Comparison of ENCODE assay signal across 8 cellular contexts in the genomic region with DNA sequence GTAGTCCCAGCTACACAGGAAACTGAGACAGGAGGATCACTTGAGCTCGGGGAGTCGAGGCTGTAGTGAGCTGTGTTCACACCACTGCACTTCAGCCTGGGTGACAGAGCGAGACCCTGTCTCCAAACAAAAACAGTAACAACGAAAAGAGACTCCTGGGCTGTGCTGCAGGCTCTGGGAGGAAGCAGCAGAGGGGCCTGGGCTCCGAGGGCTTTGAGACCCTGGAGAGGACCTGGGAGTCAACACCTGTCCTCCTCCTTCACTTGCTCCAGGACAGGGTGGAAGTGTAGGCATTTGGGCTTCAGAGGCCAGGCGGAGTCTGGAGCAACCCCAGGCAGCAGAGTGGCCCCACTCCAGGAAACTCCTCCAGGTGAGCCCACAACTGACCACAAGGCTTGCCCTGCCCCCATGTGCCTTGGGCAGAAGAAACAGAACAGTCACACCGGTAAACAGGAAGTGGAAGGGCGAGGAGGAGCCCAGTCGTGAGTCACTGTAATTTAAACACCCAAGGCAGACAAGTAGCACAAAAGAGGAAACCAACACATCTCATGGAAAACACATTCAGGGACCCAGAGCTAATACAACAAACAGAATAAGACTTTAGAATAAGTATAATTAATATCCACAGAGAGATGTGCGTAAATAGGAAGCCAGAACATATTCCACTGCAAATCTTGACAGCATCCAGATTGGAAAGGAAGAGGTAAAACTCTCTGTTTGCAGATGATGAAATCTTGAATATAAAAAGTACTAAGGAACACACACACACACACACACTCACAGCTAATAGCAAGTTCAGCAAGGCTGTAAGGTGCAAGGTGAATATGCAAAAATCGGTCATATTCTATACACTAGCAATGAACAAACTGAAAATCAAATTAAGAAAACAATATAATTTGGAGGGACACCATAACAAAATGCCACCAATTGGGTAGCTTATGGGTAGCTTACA. TPM values are rescaled to one million over a fixed set of nuclear protein-coding genes. Genes with fewer than 3 reads are reported as not detected.
DNase-seq lines count a peak whose midpoint lies in the region; ATAC-seq lines count a peak whose summit lies in the region.

No MANE protein-coding gene starts in this region.

- intact Hi-C loops in naive thymus-derived CD4-positive, alpha-beta T cell (cut with micrococcal nuclease), result loop anchor here (1.0 to 10.0 kb wide), 4 partner anchors 13 to 653 kb away; partner anchors contain the start of gene ZNF33B (in 1 of the 2)

- peaks cover 0 to 25% (median 4%) of the 10 kb centered on the region in 5 donors for H3K27me3 Mint-ChIP-seq in naive thymus-derived CD4-positive, alpha-beta T cell

- H3K27ac Mint-ChIP-seq in naive thymus-derived CD4-positive, alpha-beta T cell, result peak overlapping the region; percentile 62 to 94 (median 84)

- no peak overlapping the region for H3K27ac ChIP-seq in naive thymus-derived CD4-positive, alpha-beta T cell (ENCODE audit: low read depth, low read length)

- no peaks in the 10 kb centered on the region for H3K9me3 Mint-ChIP-seq in naive thymus-derived CD4-positive, alpha-beta T cell

- CTCF ChIA-PET in naive thymus-derived CD4-positive, alpha-beta T cell (lab: Charles Lee), result interaction anchor here (1.0 to 3.5 kb wide), 3 partner anchors 50 to 61 kb away, joined by 4 to 20 read pairs (median 5); no protein-coding TSS in a partner anchor

- H3K36me3 Mint-ChIP-seq in naive thymus-derived CD4-positive, alpha-beta T cell, result peaks cover 0 to 3% (median 0%) of the 10 kb centered on the region in 5 donors

- peak overlapping the region; percentile 2 to 75 (median 64) for H3K4me3 Mint-ChIP-seq in naive thymus-derived CD4-positive, alpha-beta T cell

- H3K36me3 ChIP-seq in naive thymus-derived CD4-positive, alpha-beta T cell (ENCODE audit: control insufficient read depth in 2 of 3, insufficient read depth in 3 of 3, low read length in 3 of 3), result no peaks in the 10 kb centered on the region

- H3K4me3 ChIP-seq in naive thymus-derived CD4-positive, alpha-beta T cell (ENCODE audit: low read length), result peak overlapping the region; percentile 21

- DNase-seq in NOMO-1 treated with DMSO at 0.1 percent for 48 hours (lab: John Stamatoyannopoulos, UW; ENCODE audit: unreplicated experiment) (peak; percentile 94), NCI-H1048 (lab: John Stamatoyannopoulos, UW) (no peak), NCI-H2171 (lab: John Stamatoyannopoulos, UW) (no peak), NCI-H146 (lab: John Stamatoyannopoulos, UW) (no peak)
- DNase-seq in activated T-helper 9 cell treated with anti-CD3 and anti-CD28 coated beads, Interleukin-2, amount 50 U/mL, for 16 hours (ENCODE audit: low read depth), result peak; percentile 35
- DNase-seq in naive thymus-derived CD4-positive, alpha-beta T cell, result peak in 3 of 9 donors; percentile 26 to 66 (median 37)

- H3K9me3 ChIP-seq in naive thymus-derived CD4-positive, alpha-beta T cell (ENCODE audit: control insufficient read depth in 2 of 3, low read length in 3 of 3), result no peaks in the 10 kb centered on the region

- H3K27me3 ChIP-seq in naive thymus-derived CD4-positive, alpha-beta T cell (ENCODE audit: control insufficient read depth in 2 of 2, insufficient read depth in 2 of 2, low read length in 2 of 2), result no peaks in the 10 kb centered on the region

- POLR2A ChIA-PET in naive thymus-derived CD4-positive, alpha-beta T cell (lab: Charles Lee), result interaction anchor here (0.6 to 2.3 kb wide), 6 partner anchors 9 to 109 kb away, joined by 3 to 11 read pairs (median 4); no protein-coding TSS in a partner anchor

- H3K4me1 Mint-ChIP-seq in naive thymus-derived CD4-positive, alpha-beta T cell, result peaks cover 19 to 61% (median 26%) of the 10 kb centered on the region in 7 donors

- ATAC-seq in GM18502 (IDR thresholded peaks at IDR 0.05; ENCODE audit: poor library complexity, unreplicated experiment) (peak; percentile 89), HG02610 (IDR thresholded peaks at IDR 0.05; ENCODE audit: unreplicated experiment) (peak; percentile 70)
- peak; percentile 79 for ATAC-seq in naive thymus-derived CD4-positive, alpha-beta T cell

- H3K4me1 ChIP-seq in naive thymus-derived CD4-positive, alpha-beta T cell (ENCODE audit: control insufficient read depth in 2 of 2, insufficient read depth in 2 of 2, low read length in 2 of 2), result peaks cover 16 to 25% of the 10 kb centered on the region in 2 donors

RNA-seq across cellular contexts. Expression of gene RASGEF1A, which starts 20.5 kb away (rescaled TPM):
- 1 to 10 TPM in 2 of 5 experiments, under 1 TPM in 3; 0.22 to 3.3 (median 0.42) TPM for total RNA-seq in naive thymus-derived CD4-positive, alpha-beta T cell
- polyA plus RNA-seq in naive thymus-derived CD4-positive, alpha-beta T cell, result under 1 TPM in 1 of 2 donors, not detected in 1; 0.05 TPM

Comparison
In these comparisons a context has a peak if more than half of its experiments do, and no peak if none do; other contexts are left out.
1. DNase-seq: peak in NOMO-1 treated with DMSO at 0.1 percent for 48 hours (single experiment) and activated T-helper 9 cell treated with anti-CD3 and anti-CD28 coated beads, Interleukin-2, amount 50 U/mL, for 16 hours (single experiment); none in NCI-H1048 (single experiment), NCI-H2171 (single experiment) and NCI-H146 (single experiment).
2. Peak in every context shown above with its lines, with median percentiles within 50 percentile points of each other: ATAC-seq.